In genomic region chr1:111747282-111747734, GRCh38 we compare ENCODE assay signal across 1 cellular context.
A peak's percentile ranks its signal among the peaks of the same experiment; 100 is the strongest.
TF ChIP-seq lines count a peak whose summit lies in the region.

No MANE protein-coding gene starts in this region.

TF ChIP-seq in K562, 482 proteins besides CTCF, POLR2A, EP300 and RAD21 (continued from another document and continues in another):
- TF ChIP-seq ZBTB11 (CRISPR knock-in tag; IDR thresholded peaks at IDR 0.05) (no peak), TFAM (CRISPR knock-in tag; conservative IDR thresholded peaks at IDR 0.05) (no peak), ZNF217 (CRISPR knock-in tag; IDR thresholded peaks at IDR 0.05) (no peak), GABPA (tag; conservative IDR thresholded peaks at IDR 0.05; ENCODE audit: low read depth) (no peak), EHMT2 (IDR thresholded peaks at IDR 0.05) (no peak), SREBF1 (IDR thresholded peaks at IDR 0.05; ENCODE audit: borderline replicate concordance, low read depth, low read length) (no peak), ARNT (IDR thresholded peaks at IDR 0.05) (0 out of 4 replicates have a peak, but pooled peaks have one; percentile 23 to 64), ZNF184 (CRISPR knock-in tag; IDR thresholded peaks at IDR 0.05) (no peak), ZNF12 (CRISPR knock-in tag; IDR thresholded peaks at IDR 0.05) (no peak), CHD2 (IDR thresholded peaks at IDR 0.05; ENCODE audit: low read depth, low read length) (no peak), E4F1 (CRISPR knock-in tag; IDR thresholded peaks at IDR 0.05; ENCODE audit: borderline replicate concordance) (no peak), SUPT5H (IDR thresholded peaks at IDR 0.05) (no peak), HMGXB4 (CRISPR knock-in tag; IDR thresholded peaks at IDR 0.05) (no peak), RCOR1 (IDR thresholded peaks at IDR 0.05; ENCODE audit: borderline replicate concordance in 1 of 2, low read depth in 2 of 2, low read length in 2 of 2) (peak in 1 of 2 experiments; percentile 93; a peak in 2 of 4 replicates), ZNF764 (CRISPR knock-in tag; IDR thresholded peaks at IDR 0.05; ENCODE audit: low read depth) (no peak), ZC3H11A (IDR thresholded peaks at IDR 0.05; ENCODE audit: low read depth, low read length) (no peak), HMBOX1 (IDR thresholded peaks at IDR 0.05) (0 out of 2 replicates have a peak, but pooled peaks have one; percentile 36), MYNN (IDR thresholded peaks at IDR 0.05) (0 out of 2 replicates have a peak, but pooled peaks have one; percentile 28), MYNN (CRISPR knock-in tag; IDR thresholded peaks at IDR 0.05) (no peak), MBD1 (CRISPR knock-in tag; IDR thresholded peaks at IDR 0.05) (no peak), MTA1 (IDR thresholded peaks at IDR 0.05; ENCODE audit: borderline replicate concordance) (peak; percentile 79; the same call in 1 of the 2 replicates), NCOA1 (IDR thresholded peaks at IDR 0.05; ENCODE audit: low read depth) (no peak), ZNF134 (CRISPR knock-in tag; conservative IDR thresholded peaks at IDR 0.05) (no peak), DMBX1 (CRISPR knock-in tag; IDR thresholded peaks at IDR 0.05; ENCODE audit: borderline replicate concordance) (0 out of 2 replicates have a peak, but pooled peaks have one; percentile 37), PCBP2 (IDR thresholded peaks at IDR 0.05; ENCODE audit: low read depth, low read length, poor library complexity, severe bottlenecking) (no peak), SMARCC2 (IDR thresholded peaks at IDR 0.05; ENCODE audit: low read depth) (no peak), ZNF280B (CRISPR knock-in tag; IDR thresholded peaks at IDR 0.05) (no peak), ASH1L (IDR thresholded peaks at IDR 0.05; ENCODE audit: borderline replicate concordance, low read depth, partially characterized antibody) (no peak), WHSC1 (IDR thresholded peaks at IDR 0.05; ENCODE audit: low read length) (no peak), CBFA2T2 (conservative IDR thresholded peaks at IDR 0.05) (no peak), GTF2A2 (tag; IDR thresholded peaks at IDR 0.05) (no peak), PYGO2 (tag; IDR thresholded peaks at IDR 0.05) (no peak), SNAPC5 (CRISPR knock-in tag; IDR thresholded peaks at IDR 0.05) (no peak), HNRNPUL1 (IDR thresholded peaks at IDR 0.05; ENCODE audit: low read length) (no peak), ZFP91 (CRISPR knock-in tag; IDR thresholded peaks at IDR 0.05) (no peak), ZNF133 (CRISPR knock-in tag; IDR thresholded peaks at IDR 0.05) (no peak), ZNF316 (IDR thresholded peaks at IDR 0.05) (no peak), SMC3 (conservative IDR thresholded peaks at IDR 0.05; ENCODE audit: insufficient read depth, low read depth, low read length) (peak; percentile 90), TBP (optimal IDR thresholded peaks at IDR 0.05; ENCODE audit: low read depth, low read length) (no peak), ZBED1 (IDR thresholded peaks at IDR 0.05) (no peak), ZBTB5 (IDR thresholded peaks at IDR 0.05) (no peak), CBX2 (IDR thresholded peaks at IDR 0.05; ENCODE audit: insufficient read depth, low read length, poor library complexity, severe bottlenecking) (no peak), HDAC3 (IDR thresholded peaks at IDR 0.05; ENCODE audit: borderline replicate concordance, partially characterized antibody) (no peak), E2F1 (CRISPR knock-in tag; IDR thresholded peaks at IDR 0.05) (no peak), LCOR (CRISPR knock-in tag; IDR thresholded peaks at IDR 0.05) (no peak), BRCA1 (IDR thresholded peaks at IDR 0.05) (no peak), BRCA1 (CRISPR knock-in tag; IDR thresholded peaks at IDR 0.05) (no peak), U2AF2 (optimal IDR thresholded peaks at IDR 0.05; ENCODE audit: low read depth, low read length) (no peak), OTX1 (CRISPR knock-in tag; IDR thresholded peaks at IDR 0.05) (no peak), ZBTB8A (IDR thresholded peaks at IDR 0.05; ENCODE audit: partially characterized antibody) (no peak), U2AF1 (optimal IDR thresholded peaks at IDR 0.05; ENCODE audit: low read depth, low read length) (no peak), MAFK (IDR thresholded peaks at IDR 0.05; ENCODE audit: low read length) (peak; percentile 17), TCF3 (CRISPR knock-in tag; IDR thresholded peaks at IDR 0.05) (no peak; the same call in 1 of the 2 replicates), SRSF1 (IDR thresholded peaks at IDR 0.05; ENCODE audit: low read depth, low read length) (no peak), ERF (CRISPR knock-in tag; IDR thresholded peaks at IDR 0.05) (no peak), FOXM1 (IDR thresholded peaks at IDR 0.05; ENCODE audit: low read depth) (peak; percentile 38; the same call in 1 of the 2 replicates), FOXM1 (CRISPR knock-in tag; IDR thresholded peaks at IDR 0.05; ENCODE audit: low read depth) (no peak), NR3C1 (CRISPR knock-in tag; IDR thresholded peaks at IDR 0.05) (no peak), ZSCAN29 (IDR thresholded peaks at IDR 0.05) (no peak)
